11 cellular contexts compared by ENCODE assay signal in genomic region chr5:1564182-1564748, GRCh38. TPM values are rescaled to one million over a fixed set of nuclear protein-coding genes. Genes with fewer than 3 reads are reported as not detected.
DNase-seq lines count a peak whose midpoint lies in the region; ATAC-seq, FAIRE-seq and TF ChIP-seq lines count a peak whose summit lies in the region.
"Had no signal": no experiment of that assay in that cellular context is flagged by ENCODE, and none has a peak within 500 bp of the region (broad histone marks: within the 10 kb centered on the region; RNA-seq: fewer than 3 reads in every experiment).

No MANE protein-coding gene starts in this region.

- H4K20me1 ChIP-seq in astrocyte (ENCODE audit: insufficient read depth, low read length) (peaks cover 3% of the 10 kb centered on the region), keratinocyte (ENCODE audit: control insufficient read depth, extremely low read depth, insufficient read depth, low read length) (no peaks in the 10 kb centered on the region)

- H3K36me3 ChIP-seq in astrocyte (ENCODE audit: insufficient read depth, low read length): no peaks in the 10 kb centered on the region
- no peaks in the 10 kb centered on the region for H3K36me3 ChIP-seq in keratinocyte (ENCODE audit: control insufficient read depth in 2 of 2, extremely low read depth in 1 of 2, insufficient read depth in 2 of 2, low read length in 2 of 2)
- H3K36me3 ChIP-seq in aorta (ENCODE audit: control insufficient read depth in 1 of 2, insufficient read depth in 2 of 2, low read length in 1 of 2): no peaks in the 10 kb centered on the region
- H3K36me3 ChIP-seq: thyroid gland had no signal

- no peak overlapping the region for H3K27ac Mint-ChIP-seq in astrocyte (ENCODE audit: unreplicated experiment)
- no peak overlapping the region for H3K27ac Mint-ChIP-seq in progenitor cell of endocrine pancreas
- H3K27ac Mint-ChIP-seq: memory B cell had no signal

- H3K27ac ChIP-seq in astrocyte (ENCODE audit: low read depth, low read length): no peak overlapping the region
- no peak overlapping the region for H3K27ac ChIP-seq in keratinocyte (ENCODE audit: control insufficient read depth, insufficient read depth, low read length)
- H3K27ac ChIP-seq in aorta (ENCODE audit: low read depth in 1 of 2, low read length in 2 of 2): no peak overlapping the region
- H3K27ac ChIP-seq: thyroid gland had no signal

- no peaks in the 10 kb centered on the region for H3K9me3 ChIP-seq in astrocyte (ENCODE audit: insufficient read depth, low read depth, low read length)
- no peaks in the 10 kb centered on the region for H3K9me3 ChIP-seq in keratinocyte (ENCODE audit: control insufficient read depth, low read depth, low read length)
- no peaks in the 10 kb centered on the region for H3K9me3 ChIP-seq in aorta (ENCODE audit: control insufficient read depth, low read length)
- H3K9me3 ChIP-seq: thyroid gland had no signal

- H3K4me2 ChIP-seq in astrocyte (ENCODE audit: low read length): no peak overlapping the region
- no peak overlapping the region for H3K4me2 ChIP-seq in keratinocyte (ENCODE audit: control insufficient read depth, extremely low read depth, insufficient read depth, low read depth, low read length)

- 79 to 80% methylated on average over 14 of the region's 14 CpGs for WGBS in aorta, 2 donors

- H2AFZ ChIP-seq in astrocyte (ENCODE audit: low read depth, low read length): no peak overlapping the region
- H2AFZ ChIP-seq in keratinocyte (ENCODE audit: control insufficient read depth, low read length): no peak overlapping the region

- DNase-seq in Right ventricle myocardium inferior (ENCODE audit: missing footprints) (peak; percentile 74), cardiac septum (ENCODE audit: low spot score) (no peak), astrocyte (ENCODE audit: low read depth) (peak; percentile 60), keratinocyte (ENCODE audit: low read depth, low spot score) (peak; percentile 26), aorta (peak in 1 of 2 donors; percentile 88), progenitor cell of endocrine pancreas (ENCODE audit: low spot score, unreplicated experiment) (no peak), dedifferentiated amniotic fluid mesenchymal stem cell (ENCODE audit: extremely low spot score) (no peak)
- no peak for DNase-seq in stimulated activated CD4-positive, alpha-beta T cell treated with anti-CD3 and anti-CD28 coated beads, Interleukin-2, amount 100 ng/mL, for 48 hours
- DNase-seq: activated T-cell treated with anti-CD3 and anti-CD28 coated beads for 4 hours, thyroid gland had no signal

- H3K4me3 Mint-ChIP-seq in astrocyte (ENCODE audit: unreplicated experiment) (no peak overlapping the region), progenitor cell of endocrine pancreas (ENCODE audit: low read depth) (no peak overlapping the region)
- H3K4me3 Mint-ChIP-seq: memory B cell had no signal

- intact Hi-C loops in Right ventricle myocardium inferior (cut with DNase I) (no loop called here), cardiac septum (cut with DNase I) (no loop called here), aorta (cut with DNase I) (loop anchor here in 1 of 2 donors (2.0 kb wide), 1 partner anchor 15 kb away; no protein-coding TSS in a partner anchor)

- H3K36me3 Mint-ChIP-seq in astrocyte (ENCODE audit: low read depth, unreplicated experiment): no peaks in the 10 kb centered on the region
- H3K36me3 Mint-ChIP-seq in progenitor cell of endocrine pancreas (ENCODE audit: insufficient read depth): peaks cover 2% of the 10 kb centered on the region

- H3K4me3 ChIP-seq in astrocyte (ENCODE audit: insufficient read depth, low read depth, low read length) (no peak overlapping the region), keratinocyte (ENCODE audit: control insufficient read depth in 2 of 3, extremely low read depth in 1 of 3, insufficient read depth in 2 of 3, low read depth in 1 of 3, low read length in 3 of 3) (no peak overlapping the region), aorta (ENCODE audit: low read length in 2 of 2) (no peak overlapping the region)
- H3K4me3 ChIP-seq: thyroid gland had no signal

- H3K4me1 Mint-ChIP-seq in astrocyte (ENCODE audit: low read depth, unreplicated experiment): peaks cover 26% of the 10 kb centered on the region
- H3K4me1 Mint-ChIP-seq in progenitor cell of endocrine pancreas (ENCODE audit: low read depth): peaks cover 24% of the 10 kb centered on the region

- ATAC-seq in Right ventricle myocardium inferior: peak; percentile 15
- peak; percentile 17 for ATAC-seq in aorta (ENCODE audit: low FRiP score)

- TF ChIP-seq CTCF in astrocyte (IDR thresholded peaks at IDR 0.05; ENCODE audit: insufficient read depth, low read depth, low read length) (no peak), keratinocyte (optimal IDR thresholded peaks at IDR 0.05 in 1 of 3, IDR thresholded peaks at IDR 0.05 in 1 of 3, conservative IDR thresholded peaks at IDR 0.05 in 1 of 3; ENCODE audit: extremely low read depth in 1 of 3, insufficient read depth in 2 of 3, low read length in 3 of 3) (no peak), progenitor cell of endocrine pancreas (IDR thresholded peaks at IDR 0.05; ENCODE audit: unreplicated experiment) (no peak)

- peaks cover 5% of the 10 kb centered on the region for H3K9me3 Mint-ChIP-seq in astrocyte (ENCODE audit: unreplicated experiment)
- no peaks in the 10 kb centered on the region for H3K9me3 Mint-ChIP-seq in progenitor cell of endocrine pancreas (ENCODE audit: low read depth)

- H3K79me2 ChIP-seq in astrocyte (ENCODE audit: insufficient read depth, low read length) (no peaks in the 10 kb centered on the region), keratinocyte (ENCODE audit: control insufficient read depth, insufficient read depth, low read length) (no peaks in the 10 kb centered on the region)

- H3K9ac ChIP-seq in astrocyte (ENCODE audit: low read length) (no peak overlapping the region), keratinocyte (ENCODE audit: control insufficient read depth, extremely low read depth, insufficient read depth, low read length) (no peak overlapping the region)

- peaks cover 19% of the 10 kb centered on the region for H3K4me1 ChIP-seq in astrocyte (ENCODE audit: insufficient read depth, low read length)
- peaks cover 10% of the 10 kb centered on the region for H3K4me1 ChIP-seq in keratinocyte (ENCODE audit: control insufficient read depth, extremely low read depth, insufficient read depth, low read length)
- H3K4me1 ChIP-seq in aorta (ENCODE audit: control insufficient read depth in 1 of 2, insufficient read depth in 2 of 2, low read length in 2 of 2): no peaks in the 10 kb centered on the region

- dilution Hi-C loops in keratinocyte (cut with MboI; ENCODE audit: extremely low pct_ligation_motif_present, low sequenced_read_pairs): no loop called here

- H3K9me1 ChIP-seq in keratinocyte (ENCODE audit: control insufficient read depth, extremely low read depth, insufficient read depth, low read length): no peaks in the 10 kb centered on the region

- H3K27me3 ChIP-seq in astrocyte (ENCODE audit: insufficient read depth, low read length) (peaks cover 8% of the 10 kb centered on the region), keratinocyte (ENCODE audit: control insufficient read depth, extremely low read depth, insufficient read depth, low read length) (no peaks in the 10 kb centered on the region), aorta (ENCODE audit: control insufficient read depth in 1 of 2, insufficient read depth in 2 of 2, low read length in 1 of 2) (no peaks in the 10 kb centered on the region)
- H3K27me3 ChIP-seq: thyroid gland had no signal

- peaks cover 7% of the 10 kb centered on the region for H3K27me3 Mint-ChIP-seq in astrocyte (ENCODE audit: low read depth, unreplicated experiment)
- peaks cover 3% of the 10 kb centered on the region for H3K27me3 Mint-ChIP-seq in progenitor cell of endocrine pancreas

- no peak for FAIRE-seq in astrocyte (lab: Jason Lieb, UNC)
- FAIRE-seq in keratinocyte (lab: Jason Lieb, UNC): peak; percentile 78

RNA-seq across cellular contexts. Expression of gene LPCAT1, which starts 40.5 kb away (rescaled TPM):
- total RNA-seq in Right ventricle myocardium inferior (13.4 TPM), cardiac septum (14.7 TPM), astrocyte (35.7 and 41.9 TPM in 2 replicates), aorta (10 to 100 TPM; 38.7 to 68.7 TPM), progenitor cell of endocrine pancreas (73.3 and 76.4 TPM in 2 replicates)
- polyA plus RNA-seq in keratinocyte (25.4 to 67.3 TPM (median 32.9 TPM) in 3 replicates), aorta (10 to 100 TPM in 1 of 2 donors, 1 to 10 TPM in 1; 6.4 to 34.2 TPM)
- 12.0 TPM for polyA plus RNA-seq in keratinocyte (2011; ENCODE audit: low read depth)
- polyA plus RNA-seq in keratinocyte (2011; cell fraction: cytosol; rRNA removed): 22.6 and 22.8 TPM in 2 replicates
- polyA plus RNA-seq in keratinocyte (2011; cell fraction: nucleus; rRNA removed): 65.7 and 66.3 TPM in 2 replicates
- polyA plus RNA-seq in keratinocyte (2012; ENCODE audit: low replicate concordance): 15.3 and 34.5 TPM in 2 replicates
- polyA minus RNA-seq in keratinocyte: 27.9 to 30.0 TPM (median 28.5 TPM) in 3 replicates
- polyA minus RNA-seq in keratinocyte (2011; cell fraction: cytosol; rRNA and poly(A)+ RNA removed): 28.4 TPM
- polyA minus RNA-seq in keratinocyte (2011; cell fraction: nucleus; rRNA and poly(A)+ RNA removed): 49.3 and 57.1 TPM in 2 replicates

Comparison
In these comparisons a context has a peak if more than half of its experiments do, and no peak if none do; other contexts are left out.
1. DNase-seq: peak in Right ventricle myocardium inferior (single experiment), astrocyte (single experiment) and keratinocyte (single experiment); none in cardiac septum (single experiment), stimulated activated CD4-positive, alpha-beta T cell treated with anti-CD3 and anti-CD28 coated beads, Interleukin-2, amount 100 ng/mL, for 48 hours (0 of 2), progenitor cell of endocrine pancreas (single experiment) and dedifferentiated amniotic fluid mesenchymal stem cell (single experiment).